ENCODE assay signal across 9 cellular contexts in genomic region chr1:99707535-99708142, GRCh38. TPM values are rescaled to one million over a fixed set of nuclear protein-coding genes. Genes with fewer than 3 reads are reported as not detected.
DNase-seq lines count a peak whose midpoint lies in the region; ATAC-seq and FAIRE-seq lines count a peak whose summit lies in the region.
"Had no signal": no experiment of that assay in that cellular context is flagged by ENCODE, and none has a peak within 500 bp of the region (broad histone marks: within the 10 kb centered on the region; RNA-seq: fewer than 3 reads in every experiment).

No MANE protein-coding gene starts in this region.

- peak; percentile 70 for ATAC-seq in HG02571 (IDR thresholded peaks at IDR 0.05; ENCODE audit: unreplicated experiment)

- peaks cover 0 to 3% of the 10 kb centered on the region in 2 donors for H3K4me1 ChIP-seq in small intestine (ENCODE audit: control insufficient read depth in 2 of 2, insufficient read depth in 1 of 2, low read depth in 1 of 2, low read length in 1 of 2)
- H3K4me1 ChIP-seq: BLaER1 had no signal

- no peak for FAIRE-seq in small intestine (lab: Jason Lieb, UNC)

- WGBS in small intestine, 3 donors: 23 to 28% (median 27%) methylated on average over 4 of the region's 4 CpGs

- no peak overlapping the region for H3K4me3 ChIP-seq in small intestine (ENCODE audit: low read depth in 1 of 2, low read length in 2 of 2)
- H3K4me3 ChIP-seq: BLaER1 had no signal

- no peak overlapping the region for H3K27ac ChIP-seq in small intestine (ENCODE audit: low read depth in 1 of 2, low read length in 1 of 2)
- H3K27ac ChIP-seq: BLaER1 had no signal

- peak; percentile 49 to 86 (median 63) for DNase-seq in NCI-H1417 (lab: John Stamatoyannopoulos, UW)
- DNase-seq in NCI-H1417 treated with DMSO at 0.1 percent for 48 hours (lab: John Stamatoyannopoulos, UW): no peak
- peak; percentile 57 for DNase-seq in NCI-H1092 treated with DMSO at 0.1 percent for 48 hours (lab: John Stamatoyannopoulos, UW)
- DNase-seq in SW480 (ENCODE audit: low spot score): peak; percentile 64
- DNase-seq in anterior cingulate cortex (lab: John Stamatoyannopoulos, UW): peak in 50 of 58 donors; percentile 1 to 83 (median 28)
- peak; percentile 28 for DNase-seq in hepatic stellate cell (ENCODE audit: low spot score)
- peak; percentile 58 for DNase-seq in small intestine

- no peaks in the 10 kb centered on the region for H3K9me3 ChIP-seq in small intestine (ENCODE audit: control insufficient read depth, low read depth)
- H3K9me3 ChIP-seq: BLaER1 had no signal

- peaks cover 0 to 2% of the 10 kb centered on the region in 2 donors for H3K36me3 ChIP-seq in small intestine (ENCODE audit: control insufficient read depth in 2 of 2, insufficient read depth in 2 of 2, low read length in 2 of 2)
- H3K36me3 ChIP-seq: BLaER1 had no signal

- H3K27me3 ChIP-seq in small intestine (ENCODE audit: control insufficient read depth in 2 of 2, insufficient read depth in 2 of 2, low read length in 2 of 2): no peaks in the 10 kb centered on the region
- H3K27me3 ChIP-seq: BLaER1 had no signal

RNA-seq across cellular contexts. Expression of gene FRRS1, which starts 58.8 kb away (rescaled TPM):
- polyA plus RNA-seq in small intestine: 1 to 10 TPM in 1 of 3 donors, under 1 TPM in 2; 0.45 to 2.5 (median 0.81) TPM
